Comparison of ENCODE assay signal across 1 cellular context in the genomic region with DNA sequence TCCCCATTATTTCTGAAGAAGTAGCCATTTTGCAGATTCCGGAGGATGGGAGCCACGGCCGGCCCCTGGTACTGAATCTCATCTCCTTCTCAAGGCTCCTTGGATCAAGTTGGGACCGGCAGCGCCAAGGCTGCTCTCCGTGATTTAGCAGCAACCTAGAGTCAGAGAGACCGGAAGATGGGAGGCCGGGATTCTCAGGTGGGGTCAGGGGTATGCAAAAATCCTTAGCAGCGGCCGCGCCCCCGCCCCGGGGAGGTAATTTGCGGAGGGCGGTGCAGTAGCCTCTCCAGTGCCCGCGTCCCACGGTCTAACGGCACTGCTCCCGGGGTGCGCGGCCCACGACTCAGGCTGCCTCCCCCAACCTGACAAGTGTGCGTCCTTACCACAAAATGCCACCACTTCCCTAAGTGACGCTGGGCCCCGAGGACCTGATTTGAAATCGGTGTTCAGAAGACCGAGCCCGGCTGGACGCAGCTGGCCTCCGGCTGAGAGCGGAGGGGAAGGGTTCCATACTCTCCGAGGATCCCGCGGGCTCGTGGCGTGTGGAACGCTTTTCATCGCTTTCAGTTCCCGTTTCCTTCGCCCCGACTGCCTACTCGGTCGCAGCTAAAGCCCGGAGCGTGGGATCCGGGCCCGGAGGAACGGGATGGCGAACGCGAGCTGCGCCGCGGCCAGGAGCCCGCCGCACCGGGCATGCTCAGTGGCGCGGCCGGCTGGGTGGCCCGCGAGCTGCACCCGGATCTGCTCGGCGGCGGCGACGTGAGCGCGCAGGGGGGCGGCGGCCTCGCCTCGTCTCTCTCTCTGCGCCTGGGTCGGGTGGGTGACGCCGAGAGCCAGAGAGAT.
TF ChIP-seq lines count a peak whose summit lies in the region.

A gene with protein sequence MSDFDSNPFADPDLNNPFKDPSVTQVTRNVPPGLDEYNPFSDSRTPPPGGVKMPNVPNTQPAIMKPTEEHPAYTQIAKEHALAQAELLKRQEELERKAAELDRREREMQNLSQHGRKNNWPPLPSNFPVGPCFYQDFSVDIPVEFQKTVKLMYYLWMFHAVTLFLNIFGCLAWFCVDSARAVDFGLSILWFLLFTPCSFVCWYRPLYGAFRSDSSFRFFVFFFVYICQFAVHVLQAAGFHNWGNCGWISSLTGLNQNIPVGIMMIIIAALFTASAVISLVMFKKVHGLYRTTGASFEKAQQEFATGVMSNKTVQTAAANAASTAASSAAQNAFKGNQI (plus strand): TSS at position 787 of the 843 bp plus-strand sequence. CDS start 55 bp downstream, at position 842.

TF ChIP-seq in K562, 482 proteins besides CTCF, POLR2A, EP300 and RAD21 (continued from another document and continues in another):
- TF ChIP-seq, protein P1, sequence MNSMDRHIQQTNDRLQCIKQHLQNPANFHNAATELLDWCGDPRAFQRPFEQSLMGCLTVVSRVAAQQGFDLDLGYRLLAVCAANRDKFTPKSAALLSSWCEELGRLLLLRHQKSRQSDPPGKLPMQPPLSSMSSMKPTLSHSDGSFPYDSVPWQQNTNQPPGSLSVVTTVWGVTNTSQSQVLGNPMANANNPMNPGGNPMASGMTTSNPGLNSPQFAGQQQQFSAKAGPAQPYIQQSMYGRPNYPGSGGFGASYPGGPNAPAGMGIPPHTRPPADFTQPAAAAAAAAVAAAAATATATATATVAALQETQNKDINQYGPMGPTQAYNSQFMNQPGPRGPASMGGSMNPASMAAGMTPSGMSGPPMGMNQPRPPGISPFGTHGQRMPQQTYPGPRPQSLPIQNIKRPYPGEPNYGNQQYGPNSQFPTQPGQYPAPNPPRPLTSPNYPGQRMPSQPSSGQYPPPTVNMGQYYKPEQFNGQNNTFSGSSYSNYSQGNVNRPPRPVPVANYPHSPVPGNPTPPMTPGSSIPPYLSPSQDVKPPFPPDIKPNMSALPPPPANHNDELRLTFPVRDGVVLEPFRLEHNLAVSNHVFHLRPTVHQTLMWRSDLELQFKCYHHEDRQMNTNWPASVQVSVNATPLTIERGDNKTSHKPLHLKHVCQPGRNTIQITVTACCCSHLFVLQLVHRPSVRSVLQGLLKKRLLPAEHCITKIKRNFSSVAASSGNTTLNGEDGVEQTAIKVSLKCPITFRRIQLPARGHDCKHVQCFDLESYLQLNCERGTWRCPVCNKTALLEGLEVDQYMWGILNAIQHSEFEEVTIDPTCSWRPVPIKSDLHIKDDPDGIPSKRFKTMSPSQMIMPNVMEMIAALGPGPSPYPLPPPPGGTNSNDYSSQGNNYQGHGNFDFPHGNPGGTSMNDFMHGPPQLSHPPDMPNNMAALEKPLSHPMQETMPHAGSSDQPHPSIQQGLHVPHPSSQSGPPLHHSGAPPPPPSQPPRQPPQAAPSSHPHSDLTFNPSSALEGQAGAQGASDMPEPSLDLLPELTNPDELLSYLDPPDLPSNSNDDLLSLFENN (IDR thresholded peaks at IDR 0.05; ENCODE audit: low read depth in 2 of 2, low read length in 2 of 2), result peak in 1 of 2 experiments; percentile 60; a peak in 1 of 4 replicates
- TF ChIP-seq, protein P2, sequence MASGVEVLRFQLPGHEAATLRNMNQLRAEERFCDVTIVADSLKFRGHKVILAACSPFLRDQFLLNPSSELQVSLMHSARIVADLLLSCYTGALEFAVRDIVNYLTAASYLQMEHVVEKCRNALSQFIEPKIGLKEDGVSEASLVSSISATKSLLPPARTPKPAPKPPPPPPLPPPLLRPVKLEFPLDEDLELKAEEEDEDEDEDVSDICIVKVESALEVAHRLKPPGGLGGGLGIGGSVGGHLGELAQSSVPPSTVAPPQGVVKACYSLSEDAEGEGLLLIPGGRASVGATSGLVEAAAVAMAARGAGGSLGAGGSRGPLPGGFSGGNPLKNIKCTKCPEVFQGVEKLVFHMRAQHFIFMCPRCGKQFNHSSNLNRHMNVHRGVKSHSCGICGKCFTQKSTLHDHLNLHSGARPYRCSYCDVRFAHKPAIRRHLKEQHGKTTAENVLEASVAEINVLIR (CRISPR knock-in tag; IDR thresholded peaks at IDR 0.05), result no peak
- peak; percentile 48; the same call in 1 of the 2 replicates for TF ChIP-seq CHD2 (IDR thresholded peaks at IDR 0.05; ENCODE audit: low read depth, low read length)
- peak; percentile 93 for TF ChIP-seq SPI1 (IDR thresholded peaks at IDR 0.05; ENCODE audit: borderline replicate concordance, low read depth, low read length)
- TF ChIP-seq NFIC (IDR thresholded peaks at IDR 0.05), result peak; percentile 7
- no peak for TF ChIP-seq HIVEP1 (CRISPR knock-in tag; IDR thresholded peaks at IDR 0.05)
- TF ChIP-seq, protein P3, sequence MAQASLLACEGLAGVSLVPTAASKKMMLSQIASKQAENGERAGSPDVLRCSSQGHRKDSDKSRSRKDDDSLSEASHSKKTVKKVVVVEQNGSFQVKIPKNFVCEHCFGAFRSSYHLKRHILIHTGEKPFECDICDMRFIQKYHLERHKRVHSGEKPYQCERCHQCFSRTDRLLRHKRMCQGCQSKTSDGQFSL (CRISPR knock-in tag; IDR thresholded peaks at IDR 0.05), result peak; percentile 81
- TF ChIP-seq, protein P3 (tag; IDR thresholded peaks at IDR 0.05), result no peak; a peak in 1 of 4 replicates
- TF ChIP-seq ZNF197 (CRISPR knock-in tag; IDR thresholded peaks at IDR 0.05; ENCODE audit: low read depth), result 0 out of 2 replicates have a peak, but pooled peaks have one; percentile 32
- TF ChIP-seq RBM25 (IDR thresholded peaks at IDR 0.05; ENCODE audit: low read depth, low read length, severe bottlenecking), result peak; percentile 45
- TF ChIP-seq MAFF (IDR thresholded peaks at IDR 0.05; ENCODE audit: low read length), result no peak
- 0 out of 2 replicates have a peak, but pooled peaks have one; percentile 19 for TF ChIP-seq NR3C1 (CRISPR knock-in tag; IDR thresholded peaks at IDR 0.05)
- no peak for TF ChIP-seq DIDO1 (tag; IDR thresholded peaks at IDR 0.05; ENCODE audit: low read depth)
- TF ChIP-seq POLR2AphosphoS5 (IDR thresholded peaks at IDR 0.05; ENCODE audit: control insufficient read depth, insufficient read depth, low read depth, low read length), result no peak; the same call in 1 of the 2 replicates
- TF ChIP-seq, protein P4, sequence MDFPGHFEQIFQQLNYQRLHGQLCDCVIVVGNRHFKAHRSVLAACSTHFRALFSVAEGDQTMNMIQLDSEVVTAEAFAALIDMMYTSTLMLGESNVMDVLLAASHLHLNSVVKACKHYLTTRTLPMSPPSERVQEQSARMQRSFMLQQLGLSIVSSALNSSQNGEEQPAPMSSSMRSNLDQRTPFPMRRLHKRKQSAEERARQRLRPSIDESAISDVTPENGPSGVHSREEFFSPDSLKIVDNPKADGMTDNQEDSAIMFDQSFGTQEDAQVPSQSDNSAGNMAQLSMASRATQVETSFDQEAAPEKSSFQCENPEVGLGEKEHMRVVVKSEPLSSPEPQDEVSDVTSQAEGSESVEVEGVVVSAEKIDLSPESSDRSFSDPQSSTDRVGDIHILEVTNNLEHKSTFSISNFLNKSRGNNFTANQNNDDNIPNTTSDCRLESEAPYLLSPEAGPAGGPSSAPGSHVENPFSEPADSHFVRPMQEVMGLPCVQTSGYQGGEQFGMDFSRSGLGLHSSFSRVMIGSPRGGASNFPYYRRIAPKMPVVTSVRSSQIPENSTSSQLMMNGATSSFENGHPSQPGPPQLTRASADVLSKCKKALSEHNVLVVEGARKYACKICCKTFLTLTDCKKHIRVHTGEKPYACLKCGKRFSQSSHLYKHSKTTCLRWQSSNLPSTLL (IDR thresholded peaks at IDR 0.05), result no peak
- TF ChIP-seq, protein P5, sequence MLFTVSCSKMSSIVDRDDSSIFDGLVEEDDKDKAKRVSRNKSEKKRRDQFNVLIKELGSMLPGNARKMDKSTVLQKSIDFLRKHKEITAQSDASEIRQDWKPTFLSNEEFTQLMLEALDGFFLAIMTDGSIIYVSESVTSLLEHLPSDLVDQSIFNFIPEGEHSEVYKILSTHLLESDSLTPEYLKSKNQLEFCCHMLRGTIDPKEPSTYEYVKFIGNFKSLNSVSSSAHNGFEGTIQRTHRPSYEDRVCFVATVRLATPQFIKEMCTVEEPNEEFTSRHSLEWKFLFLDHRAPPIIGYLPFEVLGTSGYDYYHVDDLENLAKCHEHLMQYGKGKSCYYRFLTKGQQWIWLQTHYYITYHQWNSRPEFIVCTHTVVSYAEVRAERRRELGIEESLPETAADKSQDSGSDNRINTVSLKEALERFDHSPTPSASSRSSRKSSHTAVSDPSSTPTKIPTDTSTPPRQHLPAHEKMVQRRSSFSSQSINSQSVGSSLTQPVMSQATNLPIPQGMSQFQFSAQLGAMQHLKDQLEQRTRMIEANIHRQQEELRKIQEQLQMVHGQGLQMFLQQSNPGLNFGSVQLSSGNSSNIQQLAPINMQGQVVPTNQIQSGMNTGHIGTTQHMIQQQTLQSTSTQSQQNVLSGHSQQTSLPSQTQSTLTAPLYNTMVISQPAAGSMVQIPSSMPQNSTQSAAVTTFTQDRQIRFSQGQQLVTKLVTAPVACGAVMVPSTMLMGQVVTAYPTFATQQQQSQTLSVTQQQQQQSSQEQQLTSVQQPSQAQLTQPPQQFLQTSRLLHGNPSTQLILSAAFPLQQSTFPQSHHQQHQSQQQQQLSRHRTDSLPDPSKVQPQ (CRISPR knock-in tag; IDR thresholded peaks at IDR 0.05; ENCODE audit: borderline replicate concordance), result no peak
- TF ChIP-seq DDX20 (tag; IDR thresholded peaks at IDR 0.05; ENCODE audit: low read depth), result no peak
- TF ChIP-seq, protein P6, sequence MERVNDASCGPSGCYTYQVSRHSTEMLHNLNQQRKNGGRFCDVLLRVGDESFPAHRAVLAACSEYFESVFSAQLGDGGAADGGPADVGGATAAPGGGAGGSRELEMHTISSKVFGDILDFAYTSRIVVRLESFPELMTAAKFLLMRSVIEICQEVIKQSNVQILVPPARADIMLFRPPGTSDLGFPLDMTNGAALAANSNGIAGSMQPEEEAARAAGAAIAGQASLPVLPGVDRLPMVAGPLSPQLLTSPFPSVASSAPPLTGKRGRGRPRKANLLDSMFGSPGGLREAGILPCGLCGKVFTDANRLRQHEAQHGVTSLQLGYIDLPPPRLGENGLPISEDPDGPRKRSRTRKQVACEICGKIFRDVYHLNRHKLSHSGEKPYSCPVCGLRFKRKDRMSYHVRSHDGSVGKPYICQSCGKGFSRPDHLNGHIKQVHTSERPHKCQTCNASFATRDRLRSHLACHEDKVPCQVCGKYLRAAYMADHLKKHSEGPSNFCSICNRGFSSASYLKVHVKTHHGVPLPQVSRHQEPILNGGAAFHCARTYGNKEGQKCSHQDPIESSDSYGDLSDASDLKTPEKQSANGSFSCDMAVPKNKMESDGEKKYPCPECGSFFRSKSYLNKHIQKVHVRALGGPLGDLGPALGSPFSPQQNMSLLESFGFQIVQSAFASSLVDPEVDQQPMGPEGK (CRISPR knock-in tag; IDR thresholded peaks at IDR 0.05; ENCODE audit: borderline replicate concordance), result no peak
- 0 out of 4 replicates have a peak, but pooled peaks of 1 of the 2 experiments have one; percentile 32 for TF ChIP-seq KDM4B (IDR thresholded peaks at IDR 0.05; ENCODE audit: borderline replicate concordance in 2 of 2, low read depth in 1 of 2)
- peak; percentile 99 for TF ChIP-seq NEUROD1 (IDR thresholded peaks at IDR 0.05; ENCODE audit: borderline replicate concordance, low read depth, low read length, partially characterized antibody)
- TF ChIP-seq, protein P7, sequence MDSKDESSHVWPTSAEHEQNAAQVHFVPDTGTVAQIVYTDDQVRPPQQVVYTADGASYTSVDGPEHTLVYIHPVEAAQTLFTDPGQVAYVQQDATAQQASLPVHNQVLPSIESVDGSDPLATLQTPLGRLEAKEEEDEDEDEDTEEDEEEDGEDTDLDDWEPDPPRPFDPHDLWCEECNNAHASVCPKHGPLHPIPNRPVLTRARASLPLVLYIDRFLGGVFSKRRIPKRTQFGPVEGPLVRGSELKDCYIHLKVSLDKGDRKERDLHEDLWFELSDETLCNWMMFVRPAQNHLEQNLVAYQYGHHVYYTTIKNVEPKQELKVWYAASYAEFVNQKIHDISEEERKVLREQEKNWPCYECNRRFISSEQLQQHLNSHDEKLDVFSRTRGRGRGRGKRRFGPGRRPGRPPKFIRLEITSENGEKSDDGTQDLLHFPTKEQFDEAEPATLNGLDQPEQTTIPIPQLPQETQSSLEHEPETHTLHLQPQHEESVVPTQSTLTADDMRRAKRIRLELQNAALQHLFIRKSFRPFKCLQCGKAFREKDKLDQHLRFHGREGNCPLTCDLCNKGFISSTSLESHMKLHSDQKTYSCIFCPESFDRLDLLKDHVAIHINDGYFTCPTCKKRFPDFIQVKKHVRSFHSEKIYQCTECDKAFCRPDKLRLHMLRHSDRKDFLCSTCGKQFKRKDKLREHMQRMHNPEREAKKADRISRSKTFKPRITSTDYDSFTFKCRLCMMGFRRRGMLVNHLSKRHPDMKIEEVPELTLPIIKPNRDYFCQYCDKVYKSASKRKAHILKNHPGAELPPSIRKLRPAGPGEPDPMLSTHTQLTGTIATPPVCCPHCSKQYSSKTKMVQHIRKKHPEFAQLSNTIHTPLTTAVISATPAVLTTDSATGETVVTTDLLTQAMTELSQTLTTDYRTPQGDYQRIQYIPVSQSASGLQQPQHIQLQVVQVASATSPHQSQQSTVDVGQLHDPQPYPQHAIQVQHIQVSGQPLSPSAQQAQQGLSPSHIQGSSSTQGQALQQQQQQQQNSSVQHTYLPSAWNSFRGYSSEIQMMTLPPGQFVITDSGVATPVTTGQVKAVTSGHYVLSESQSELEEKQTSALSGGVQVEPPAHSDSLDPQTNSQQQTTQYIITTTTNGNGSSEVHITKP (IDR thresholded peaks at IDR 0.05; ENCODE audit: partially characterized antibody), result peak; percentile 61
- TF ChIP-seq POLR2G (IDR thresholded peaks at IDR 0.05; ENCODE audit: low read depth, low read length), result peak; percentile 94
- peak; percentile 42 for TF ChIP-seq HNRNPLL (IDR thresholded peaks at IDR 0.05; ENCODE audit: low read depth, low read length, poor library complexity, severe bottlenecking)
- peak; percentile 58; the same call in 1 of the 2 replicates for TF ChIP-seq KAT7 (CRISPR knock-in tag; IDR thresholded peaks at IDR 0.05; ENCODE audit: borderline replicate concordance)
- TF ChIP-seq PYGO2 (tag; IDR thresholded peaks at IDR 0.05), result no peak
- TF ChIP-seq, protein P8, sequence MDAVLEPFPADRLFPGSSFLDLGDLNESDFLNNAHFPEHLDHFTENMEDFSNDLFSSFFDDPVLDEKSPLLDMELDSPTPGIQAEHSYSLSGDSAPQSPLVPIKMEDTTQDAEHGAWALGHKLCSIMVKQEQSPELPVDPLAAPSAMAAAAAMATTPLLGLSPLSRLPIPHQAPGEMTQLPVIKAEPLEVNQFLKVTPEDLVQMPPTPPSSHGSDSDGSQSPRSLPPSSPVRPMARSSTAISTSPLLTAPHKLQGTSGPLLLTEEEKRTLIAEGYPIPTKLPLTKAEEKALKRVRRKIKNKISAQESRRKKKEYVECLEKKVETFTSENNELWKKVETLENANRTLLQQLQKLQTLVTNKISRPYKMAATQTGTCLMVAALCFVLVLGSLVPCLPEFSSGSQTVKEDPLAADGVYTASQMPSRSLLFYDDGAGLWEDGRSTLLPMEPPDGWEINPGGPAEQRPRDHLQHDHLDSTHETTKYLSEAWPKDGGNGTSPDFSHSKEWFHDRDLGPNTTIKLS (IDR thresholded peaks at IDR 0.05; ENCODE audit: borderline replicate concordance, low read depth), result 0 out of 2 replicates have a peak, but pooled peaks have one; percentile 33
- peak; percentile 39 for TF ChIP-seq TCF3 (CRISPR knock-in tag; IDR thresholded peaks at IDR 0.05)
- TF ChIP-seq ESRRB (CRISPR knock-in tag; IDR thresholded peaks at IDR 0.05; ENCODE audit: borderline replicate concordance), result no peak
- TF ChIP-seq ZBTB7A (IDR thresholded peaks at IDR 0.05; ENCODE audit: borderline replicate concordance, control insufficient read depth, low read depth, low read length), result peak; percentile 52; the same call in 1 of the 2 replicates
- peak; percentile 44 for TF ChIP-seq SAP30 (IDR thresholded peaks at IDR 0.05; ENCODE audit: borderline replicate concordance, insufficient read depth, low read depth, low read length, poor library complexity, severe bottlenecking)
- no peak for TF ChIP-seq ZNF134 (CRISPR knock-in tag; conservative IDR thresholded peaks at IDR 0.05)
- TF ChIP-seq ZNF12 (CRISPR knock-in tag; IDR thresholded peaks at IDR 0.05), result peak; percentile 19; the same call in 1 of the 2 replicates
